ENCODE assay signal across 1 cellular context in the genomic region with DNA sequence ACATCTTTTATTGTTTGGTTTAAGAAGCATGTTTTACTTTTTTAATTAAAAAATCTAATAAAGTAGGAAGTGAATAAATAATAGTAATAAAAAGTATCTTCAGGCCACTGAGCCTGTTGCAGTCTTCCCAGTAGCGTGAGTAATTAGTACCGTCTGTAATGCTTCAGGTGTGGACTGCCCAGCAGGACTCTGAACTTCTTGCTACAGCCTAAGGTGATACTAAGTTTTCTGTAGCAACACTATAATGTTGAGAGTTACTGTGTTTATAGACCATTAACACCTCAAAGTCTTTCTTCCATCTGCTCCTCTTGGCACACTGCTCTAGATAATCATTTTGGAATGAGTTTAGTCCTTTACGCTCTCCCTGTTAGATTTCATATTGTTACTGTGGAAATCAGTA.
TF ChIP-seq lines count a peak whose summit lies in the region.

No MANE protein-coding gene starts in this region.

TF ChIP-seq in IMR-90, 13 proteins besides CTCF, POLR2A, EP300 and RAD21:
- no peak for TF ChIP-seq NFE2L2 (IDR thresholded peaks at IDR 0.05; ENCODE audit: low read depth, low read length)
- no peak for TF ChIP-seq RFX5 (IDR thresholded peaks at IDR 0.05; ENCODE audit: low read depth, low read length)
- TF ChIP-seq SMC3 (IDR thresholded peaks at IDR 0.05; ENCODE audit: low read depth, low read length): no peak
